8 cellular contexts compared by ENCODE assay signal in the genomic region with DNA sequence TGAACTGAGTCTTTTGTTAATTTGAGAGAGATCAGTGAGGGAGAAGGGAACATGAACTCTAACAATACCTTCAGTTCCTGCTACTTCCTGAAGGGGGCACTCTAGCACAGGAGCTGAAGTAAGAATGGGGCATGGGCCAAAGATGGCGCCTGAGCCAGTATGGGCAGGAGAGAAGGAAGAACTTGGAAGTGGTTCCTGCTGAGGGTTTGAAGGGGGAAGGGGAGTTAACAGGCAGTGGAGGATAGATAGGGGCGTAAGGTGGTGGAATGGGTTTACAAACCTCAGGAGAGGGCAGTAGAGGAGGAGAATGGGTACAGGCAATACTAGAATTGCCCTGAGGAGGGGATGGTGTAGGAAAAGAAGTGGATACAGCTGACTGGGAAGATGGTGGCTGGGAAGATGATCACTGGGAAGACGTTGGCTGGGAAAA. TPM values are rescaled to one million over a fixed set of nuclear protein-coding genes. Genes with fewer than 3 reads are reported as not detected.
DNase-seq lines count a peak whose midpoint lies in the region; ATAC-seq, FAIRE-seq and TF ChIP-seq lines count a peak whose summit lies in the region.
"Not testable (repeated sequence)": the region's sequence is repeated elsewhere in the genome, so short reads cannot be mapped to it uniquely, and the experiment has no call there.

No MANE protein-coding gene starts in this region.

- not testable (repeated sequence) for ATAC-seq in Panc1

- not testable (repeated sequence) for BruUV-seq in Panc1 (replicated peaks; lab: Mats Ljungman, UMichigan)

- not testable (repeated sequence) for H3K36me3 ChIP-seq in Panc1 (ENCODE audit: control insufficient read depth, insufficient read depth, low read length); keratinocyte (ENCODE audit: control insufficient read depth in 2 of 2, extremely low read depth in 1 of 2, insufficient read depth in 2 of 2, low read length in 2 of 2); small intestine (ENCODE audit: control insufficient read depth in 2 of 2, insufficient read depth in 2 of 2, low read length in 2 of 2)

- not testable (repeated sequence) for H3K4me2 ChIP-seq in keratinocyte (ENCODE audit: control insufficient read depth, extremely low read depth, insufficient read depth, low read depth, low read length)

- TF ChIP-seq CTCF in 22Rv1 (IDR thresholded peaks at IDR 0.05): peak; percentile 82
- peak; percentile 75 for TF ChIP-seq CTCF in GM12864 (IDR thresholded peaks at IDR 0.05; ENCODE audit: low read depth, low read length, missing control alignments)
- TF ChIP-seq CTCF in LNCaP clone FGC (IDR thresholded peaks at IDR 0.05; ENCODE audit: control insufficient read depth, extremely low read depth, insufficient read depth): peak; percentile 82
- peak; percentile 67 for TF ChIP-seq CTCF in Panc1 (IDR thresholded peaks at IDR 0.05)
- TF ChIP-seq CTCF in keratinocyte (optimal IDR thresholded peaks at IDR 0.05 in 1 of 3, IDR thresholded peaks at IDR 0.05 in 1 of 3, conservative IDR thresholded peaks at IDR 0.05 in 1 of 3; ENCODE audit: extremely low read depth in 1 of 3, insufficient read depth in 2 of 3, low read length in 3 of 3): peak in 2 of 3 experiments; percentile 46 to 76

- intact Hi-C loops in Panc1 (cut with micrococcal nuclease; ENCODE audit: unreplicated experiment): loop anchor here (1.0 kb wide), 1 partner anchor 132 kb away; no protein-coding TSS in a partner anchor

- FAIRE-seq in keratinocyte (lab: Jason Lieb, UNC): peak; percentile 13
- FAIRE-seq in small intestine (lab: Jason Lieb, UNC): not testable (repeated sequence)

- CTCF ChIA-PET in Panc1 (lab: Charles Lee): not testable (repeated sequence)

- not testable (repeated sequence) for H3K9me1 ChIP-seq in keratinocyte (ENCODE audit: control insufficient read depth, extremely low read depth, insufficient read depth, low read length)

- not testable (repeated sequence) for H3K4me1 ChIP-seq in Panc1 (ENCODE audit: control insufficient read depth, insufficient read depth, low read length); keratinocyte (ENCODE audit: control insufficient read depth, extremely low read depth, insufficient read depth, low read length); small intestine (ENCODE audit: control insufficient read depth in 2 of 2, insufficient read depth in 1 of 2, low read depth in 1 of 2, low read length in 1 of 2)

- not testable (repeated sequence) for DNase-seq in GM12864 (ENCODE audit: low read depth); LNCaP clone FGC (ENCODE audit: low read depth); Panc1 (ENCODE audit: low read depth, low spot score); keratinocyte (ENCODE audit: low read depth, low spot score)
- peak; percentile 8 to 49 (median 13) for DNase-seq in activated CD8-positive, alpha-beta memory T cell treated with anti-CD3 and anti-CD28 coated beads for 48 hours (ENCODE audit: low read depth in 2 of 3, low spot score in 2 of 3)
- peak; percentile 25 for DNase-seq in dedifferentiated amniotic fluid mesenchymal stem cell (ENCODE audit: extremely low spot score)
- DNase-seq in small intestine: peak; percentile 69

- H3K9me3 ChIP-seq in Panc1 (ENCODE audit: control insufficient read depth, insufficient read depth, low read depth, low read length); keratinocyte (ENCODE audit: control insufficient read depth, low read depth, low read length); small intestine (ENCODE audit: control insufficient read depth, low read depth): not testable (repeated sequence)

- H3K9ac ChIP-seq in keratinocyte (ENCODE audit: control insufficient read depth, extremely low read depth, insufficient read depth, low read length): not testable (repeated sequence)

- peak overlapping the region; percentile 90 for H2AFZ ChIP-seq in keratinocyte (ENCODE audit: control insufficient read depth, low read length)

- in situ Hi-C loops in Panc1 (cut with HindIII; ENCODE audit: low pct_unique_long_range_greater_than_20kb, low sequenced_read_pairs): not testable (repeated sequence)

- H3K27me3 ChIP-seq in Panc1 (ENCODE audit: control insufficient read depth, insufficient read depth, low read length); keratinocyte (ENCODE audit: control insufficient read depth, extremely low read depth, insufficient read depth, low read length); small intestine (ENCODE audit: control insufficient read depth in 2 of 2, insufficient read depth in 2 of 2, low read length in 2 of 2): not testable (repeated sequence)

- H3K27ac ChIP-seq in 22Rv1; Panc1 (ENCODE audit: low read length); keratinocyte (ENCODE audit: control insufficient read depth, insufficient read depth, low read length); small intestine (ENCODE audit: low read depth in 1 of 2, low read length in 1 of 2): not testable (repeated sequence)

- not testable (repeated sequence) for H4K20me1 ChIP-seq in keratinocyte (ENCODE audit: control insufficient read depth, extremely low read depth, insufficient read depth, low read length)

- not testable (repeated sequence) for H3K4me3 ChIP-seq in GM12864 (ENCODE audit: low read depth, low read length); LNCaP clone FGC (ENCODE audit: low read depth, low read length); Panc1 (ENCODE audit: low read depth in 2 of 2, low read length in 2 of 2); keratinocyte (ENCODE audit: control insufficient read depth in 2 of 3, extremely low read depth in 1 of 3, insufficient read depth in 2 of 3, low read depth in 1 of 3, low read length in 3 of 3); small intestine (ENCODE audit: low read depth in 1 of 2, low read length in 2 of 2)

- POLR2A ChIA-PET in Panc1 (lab: Charles Lee): not testable (repeated sequence)

- H3K79me2 ChIP-seq in keratinocyte (ENCODE audit: control insufficient read depth, insufficient read depth, low read length): not testable (repeated sequence)

- dilution Hi-C loops in keratinocyte (cut with MboI; ENCODE audit: extremely low pct_ligation_motif_present, low sequenced_read_pairs): loop anchor here (10.0 kb wide), 1 partner anchor 126 kb away; no protein-coding TSS in a partner anchor

- WGBS in small intestine, 3 donors: 59 to 67% (median 65%) methylated on average over 3 of the region's 3 CpGs

RNA-seq across cellular contexts. Expression of gene ABRAXAS1, which starts 24.3 kb away (rescaled TPM):
- total RNA-seq in Panc1 (2021; ENCODE audit: unreplicated experiment): 8.3 TPM
- 4.7 TPM for polyA plus RNA-seq in Panc1 (2012; ENCODE audit: insufficient read length)
- polyA plus RNA-seq in keratinocyte (4.5 to 9.4 TPM (median 5.8 TPM) in 3 replicates), small intestine (1 to 10 TPM; 3.4 to 6.7 (median 3.5) TPM)
- 2.7 TPM for polyA plus RNA-seq in keratinocyte (2011; ENCODE audit: low read depth)
- 3.9 and 7.9 TPM in 2 replicates for polyA plus RNA-seq in keratinocyte (2011; cell fraction: cytosol; rRNA removed)
- 3.0 and 4.1 TPM in 2 replicates for polyA plus RNA-seq in keratinocyte (2011; cell fraction: nucleus; rRNA removed)
- 2.4 and 5.2 TPM in 2 replicates for polyA plus RNA-seq in keratinocyte (2012; ENCODE audit: low replicate concordance)
- 1.3 to 6.1 TPM (median 3.0 TPM) in 3 replicates for polyA minus RNA-seq in keratinocyte
- polyA minus RNA-seq in keratinocyte (2011; cell fraction: cytosol; rRNA and poly(A)+ RNA removed): 6.1 TPM
- polyA minus RNA-seq in keratinocyte (2011; cell fraction: nucleus; rRNA and poly(A)+ RNA removed): 1.4 and 2.6 TPM in 2 replicates

RNA-seq across cellular contexts. Expression of gene GPAT3, which starts 26.7 kb away (rescaled TPM):
- total RNA-seq in Panc1 (2021; ENCODE audit: unreplicated experiment): 15.1 TPM
- 7.6 TPM for polyA plus RNA-seq in Panc1 (2012; ENCODE audit: insufficient read length)
- polyA plus RNA-seq in keratinocyte (0.39 to 3.6 TPM (median 2.4 TPM) in 3 replicates), small intestine (10 to 100 TPM; 17.0 to 22.4 (median 20.3) TPM)
- polyA plus RNA-seq in keratinocyte (2011; ENCODE audit: low read depth): 16.4 TPM
- 1.1 and 1.9 TPM in 2 replicates for polyA plus RNA-seq in keratinocyte (2011; cell fraction: cytosol; rRNA removed)
- polyA plus RNA-seq in keratinocyte (2011; cell fraction: nucleus; rRNA removed): 1.7 and 2.7 TPM in 2 replicates
- polyA plus RNA-seq in keratinocyte (2012; ENCODE audit: low replicate concordance): 3.7 and 12.9 TPM in 2 replicates
- polyA minus RNA-seq in keratinocyte: 0.33 to 3.4 TPM (median 2.1 TPM) in 3 replicates
- not detected for polyA minus RNA-seq in keratinocyte (2011; cell fraction: cytosol; rRNA and poly(A)+ RNA removed)
- polyA minus RNA-seq in keratinocyte (2011; cell fraction: nucleus; rRNA and poly(A)+ RNA removed): 1.5 and 2.1 TPM in 2 replicates

RNA-seq across cellular contexts. Expression of gene MRPS18C, which starts 53.3 kb away (rescaled TPM):
- 50.8 TPM for total RNA-seq in Panc1 (2021; ENCODE audit: unreplicated experiment)
- 54.7 TPM for polyA plus RNA-seq in Panc1 (2012; ENCODE audit: insufficient read length)
- 30.3 to 55.4 TPM (median 30.3 TPM) in 3 replicates for polyA plus RNA-seq in keratinocyte
- polyA plus RNA-seq in keratinocyte (2011; ENCODE audit: low read depth): 7.5 TPM
- polyA plus RNA-seq in keratinocyte (2011; cell fraction: cytosol; rRNA removed): 17.2 and 32.5 TPM in 2 replicates
- polyA plus RNA-seq in keratinocyte (2011; cell fraction: nucleus; rRNA removed): 6.6 and 18.9 TPM in 2 replicates
- polyA plus RNA-seq in keratinocyte (2012; ENCODE audit: low replicate concordance): 49.0 and 56.4 TPM in 2 replicates
- polyA minus RNA-seq in keratinocyte: 6.9 to 11.3 TPM (median 11.2 TPM) in 3 replicates
- 27.0 TPM for polyA minus RNA-seq in keratinocyte (2011; cell fraction: cytosol; rRNA and poly(A)+ RNA removed)
- 2.7 and 4.3 TPM in 2 replicates for polyA minus RNA-seq in keratinocyte (2011; cell fraction: nucleus; rRNA and poly(A)+ RNA removed)
- 10 to 100 TPM; 29.5 to 43.8 (median 31.3) TPM for polyA plus RNA-seq in small intestine

RNA-seq across cellular contexts. Expression of gene HELQ, which starts 53.5 kb away (rescaled TPM):
- total RNA-seq in Panc1 (2021; ENCODE audit: unreplicated experiment): 9.3 TPM
- polyA plus RNA-seq in Panc1 (2012; ENCODE audit: insufficient read length): 2.4 TPM
- 6.7 to 10.5 TPM (median 8.4 TPM) in 3 replicates for polyA plus RNA-seq in keratinocyte
- polyA plus RNA-seq in keratinocyte (2011; ENCODE audit: low read depth): 5.1 TPM
- 6.3 and 7.5 TPM in 2 replicates for polyA plus RNA-seq in keratinocyte (2011; cell fraction: cytosol; rRNA removed)
- 7.8 and 8.7 TPM in 2 replicates for polyA plus RNA-seq in keratinocyte (2011; cell fraction: nucleus; rRNA removed)
- polyA plus RNA-seq in keratinocyte (2012; ENCODE audit: low replicate concordance): 4.8 and 5.3 TPM in 2 replicates
- 5.1 to 8.7 TPM (median 6.7 TPM) in 3 replicates for polyA minus RNA-seq in keratinocyte
- polyA minus RNA-seq in keratinocyte (2011; cell fraction: cytosol; rRNA and poly(A)+ RNA removed): 4.8 TPM
- 6.1 and 9.7 TPM in 2 replicates for polyA minus RNA-seq in keratinocyte (2011; cell fraction: nucleus; rRNA and poly(A)+ RNA removed)
- polyA plus RNA-seq in small intestine: 1 to 10 TPM; 4.9 to 6.9 (median 6.3) TPM
